In the genomic region with DNA sequence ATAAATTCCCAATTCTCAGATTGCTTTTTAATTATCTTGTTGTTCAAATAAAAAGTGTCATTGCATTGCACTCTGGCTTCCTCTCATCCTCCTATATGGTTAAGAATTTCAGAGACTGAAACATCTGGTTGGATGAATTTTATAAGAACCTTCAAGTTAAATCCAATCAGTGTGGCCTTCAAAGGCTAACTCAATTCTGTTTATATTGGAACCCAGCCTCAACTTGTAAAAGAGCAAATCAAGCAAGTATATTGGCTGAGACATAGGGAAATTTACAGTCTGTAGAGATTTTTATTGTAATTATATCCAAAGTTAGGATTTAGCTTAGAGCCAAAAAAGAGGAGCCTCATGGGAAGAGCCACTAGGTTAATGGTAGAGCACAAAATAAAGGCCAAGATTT, we compare ENCODE assay signal across 25 cellular contexts.
"Had no signal": no experiment of that assay in that cellular context is flagged by ENCODE, and none has a peak within 500 bp of the region (broad histone marks: within the 10 kb centered on the region; RNA-seq: fewer than 3 reads in every experiment).

No MANE protein-coding gene starts in this region.

- H3K9me3 ChIP-seq: stomach, suprapubic skin, testis, thoracic aorta, thyroid gland, tibial artery, transverse colon, upper lobe of left lung, upper lobe of right lung, uterus, vagina had no signal

- DNase-seq: stimulated activated CD4-positive, alpha-beta T cell treated with anti-CD3 and anti-CD28 coated beads, Interleukin-2, amount 100 ng/mL, for 48 hours; stimulated activated CD4-positive, alpha-beta T cell treated with anti-CD3 and anti-CD28 coated beads, Interleukin-4, amount 100 ng/mL, for 1 hour; stimulated activated CD4-positive, alpha-beta T cell treated with anti-CD3 and anti-CD28 coated beads, Interleukin-4, amount 100 ng/mL, for 24 hours; stimulated activated CD4-positive, alpha-beta T cell treated with anti-CD3 and anti-CD28 coated beads, Interleukin-4, amount 100 ng/mL, for 4 hours; stimulated activated CD8-positive, alpha-beta memory T cell treated with anti-CD3 and anti-CD28 coated beads, Interleukin-4, amount 100 ng/mL, for 48 hours; stimulated activated naive B cell treated with anti-CD40 and anti-IgM and Interleukin-4, amounts not matched to agents 10 μg/mL and 1 μg/mL and 100 μg/mL, for 72 hours; stimulated activated naive CD4-positive, alpha-beta T cell; stimulated activated naive CD4-positive, alpha-beta T cell treated with Interleukin-2 at 50 U/mL for 16 hours; stimulated activated naive CD8-positive, alpha-beta T cell treated with anti-CD3 and anti-CD28 coated beads, Interleukin-15, amount 100 ng/mL, for 72 hours; stimulated activated naive CD8-positive, alpha-beta T cell treated with anti-CD3 and anti-CD28 coated beads, Interleukin-15, Interleukin-2, amounts not matched to agents 100 U/mL and 50 U/mL, for 24 hours; stomach; substantia nigra; testis; thyroid gland; tibial artery; transverse colon; upper lobe of left lung; upper lobe of right lung; uterus had no signal

- H3K27ac ChIP-seq: stomach, suprapubic skin, testis, thoracic aorta, thyroid gland, tibial artery, tibial nerve, transverse colon, upper lobe of left lung, upper lobe of right lung, uterus, vagina had no signal

- ATAC-seq: stimulated activated effector memory CD8-positive, alpha-beta T cell treated with anti-CD3 and anti-CD28 coated beads, Interleukin-12 subunit alpha, Interleukin-12 subunit beta, amount 100 ng/mL, for 72 hours; stimulated activated memory B cell treated with anti-CD40 and anti-IgM and Interleukin-4, amounts not matched to agents 10 μg/mL and 1 μg/mL and 100 μg/mL, for 72 hours; stimulated activated naive B cell treated with anti-CD40 and anti-IgM and Interleukin-4, amounts not matched to agents 10 μg/mL and 1 μg/mL and 100 μg/mL, for 72 hours; stimulated activated naive CD8-positive, alpha-beta T cell treated with anti-CD3 and anti-CD28 coated beads, Interleukin-15, amount 100 ng/mL, for 72 hours; stimulated activated naive CD8-positive, alpha-beta T cell treated with anti-CD3 and anti-CD28 coated beads, Interleukin-15, Interleukin-2, amounts not matched to agents 100 U/mL and 50 U/mL, for 24 hours; upper lobe of right lung had no signal

- H3K4me1 ChIP-seq: stomach, suprapubic skin, testis, thyroid gland, tibial artery, tibial nerve, transverse colon, upper lobe of left lung, upper lobe of right lung, uterus, vagina had no signal

- H3K4me3 ChIP-seq: stomach, suprapubic skin, testis, thoracic aorta, thyroid gland, tibial artery, tibial nerve, transverse colon, upper lobe of left lung, upper lobe of right lung, uterus, vagina had no signal

- H3K36me3 ChIP-seq: stomach, suprapubic skin, thoracic aorta, thyroid gland, tibial artery, tibial nerve, transverse colon, upper lobe of left lung, upper lobe of right lung, uterus, vagina had no signal

- H3K27me3 ChIP-seq: stomach, suprapubic skin, testis, thyroid gland, tibial artery, tibial nerve, transverse colon, upper lobe of left lung, upper lobe of right lung, uterus, vagina had no signal
